8 cellular contexts compared by ENCODE assay signal in genomic region chr4:155481150-155481549, GRCh38.
"Had no signal": no experiment of that assay in that cellular context is flagged by ENCODE, and none has a peak within 500 bp of the region (broad histone marks: within the 10 kb centered on the region; RNA-seq: fewer than 3 reads in every experiment).

No MANE protein-coding gene starts in this region.

- H3K9ac ChIP-seq: KMS-11 had no signal

- H3K4me2 ChIP-seq: KMS-11 had no signal

- H3K27ac ChIP-seq: HL-60, KMS-11 had no signal

- ATAC-seq: HepG2, K562 had no signal

- FAIRE-seq: HepG2, HTR-8/SVneo, K562 had no signal

- DNase-seq: IMR-90, KBM-7, KG1 had no signal

- H3K4me3 ChIP-seq: K562 had no signal
